ENCODE assay signal across 8 cellular contexts in genomic region chr16:4769306-4769638, GRCh38. TPM values are rescaled to one million over a fixed set of nuclear protein-coding genes. Genes with fewer than 3 reads are reported as not detected.
DNase-seq lines count a peak whose midpoint lies in the region; ATAC-seq and TF ChIP-seq lines count a peak whose summit lies in the region.

No MANE protein-coding gene starts in this region.

- H4K8ac ChIP-seq in trophoblast cell (ENCODE audit: low read depth, low read length), result peak overlapping the region; percentile 94

- peak overlapping the region; percentile 57 for H2AFZ ChIP-seq in trophoblast cell (ENCODE audit: insufficient read depth, low read length, poor library complexity)

- no peak for TF ChIP-seq CTCF in Peyer's patch (IDR thresholded peaks at IDR 0.05)
- TF ChIP-seq CTCF in fibroblast of pulmonary artery (IDR thresholded peaks at IDR 0.05; ENCODE audit: low read length, missing control alignments), result no peak

- H3K14ac ChIP-seq in trophoblast cell (ENCODE audit: low read length), result no peak overlapping the region

- H3K27me3 ChIP-seq in Peyer's patch (no peaks in the 10 kb centered on the region), trophoblast cell (ENCODE audit: insufficient read depth, low read length) (no peaks in the 10 kb centered on the region)

- TF ChIP-seq POLR2A in Peyer's patch (IDR thresholded peaks at IDR 0.05), result no peak

- H3K9me3 ChIP-seq in Peyer's patch (no peaks in the 10 kb centered on the region), trophoblast cell (ENCODE audit: insufficient read depth, low read depth, low read length) (peaks cover 2% of the 10 kb centered on the region)

- no peak overlapping the region for H2AK5ac ChIP-seq in trophoblast cell (ENCODE audit: low read length)

- H2BK120ac ChIP-seq in trophoblast cell (ENCODE audit: insufficient read depth, low read length, poor library complexity), result no peak overlapping the region

- H3K4me1 ChIP-seq in Peyer's patch (peaks cover 0 to 29% (median 14%) of the 10 kb centered on the region in 4 donors), trophoblast cell (ENCODE audit: control insufficient read depth in 1 of 2, insufficient read depth in 2 of 2, low read length in 2 of 2) (peaks cover 9 to 14% of the 10 kb centered on the region in 2 experiments)

- no peak overlapping the region for H3K4me2 ChIP-seq in trophoblast cell (ENCODE audit: low read length)

- ATAC-seq in activated naive CD4-positive, alpha-beta T cell treated with anti-CD3 and anti-CD28 coated beads, Interleukin-2, amount 50 U/mL, for 72 hours, result no peak
- ATAC-seq in HG03045 (IDR thresholded peaks at IDR 0.05; ENCODE audit: unreplicated experiment), result no peak

- in situ Hi-C loops in G401 (cut with HindIII; ENCODE audit: low sequenced_read_pairs), result no loop called here

- peak overlapping the region; percentile 85 for H4K12ac ChIP-seq in trophoblast cell (ENCODE audit: low read depth, low read length)

- peaks cover 7% of the 10 kb centered on the region for H3K79me2 ChIP-seq in trophoblast cell (ENCODE audit: control insufficient read depth, insufficient read depth, low read length, poor library complexity)

- no peaks in the 10 kb centered on the region for H3K9me3 Mint-ChIP-seq in activated naive CD4-positive, alpha-beta T cell treated with anti-CD3 and anti-CD28 coated beads, Interleukin-2, amount 50 U/mL, for 72 hours

- no peak overlapping the region for H3K4ac ChIP-seq in trophoblast cell (ENCODE audit: low read depth, low read length)

- H3K9ac ChIP-seq in trophoblast cell (ENCODE audit: low read length), result no peak overlapping the region

- H3K27ac ChIP-seq in Peyer's patch, result peak overlapping the region in 1 of 4 donors; percentile 90
- no peak overlapping the region for H3K27ac ChIP-seq in trophoblast cell (ENCODE audit: low read depth, low read length)

- H3K18ac ChIP-seq in trophoblast cell (ENCODE audit: low read length), result no peak overlapping the region

- H2BK12ac ChIP-seq in trophoblast cell (ENCODE audit: low read length), result no peak overlapping the region

- H4K91ac ChIP-seq in trophoblast cell (ENCODE audit: low read depth, low read length), result peak overlapping the region; percentile 68

- peak overlapping the region in 3 of 4 donors; percentile 40 to 78 (median 68) for H3K4me3 ChIP-seq in Peyer's patch
- peak overlapping the region; percentile 70 for H3K4me3 ChIP-seq in fibroblast of pulmonary artery (replicated peaks; ENCODE audit: low read depth, low read length)
- no peak overlapping the region for H3K4me3 ChIP-seq in trophoblast cell (ENCODE audit: low read depth, low read length)

- H3K36me3 ChIP-seq in Peyer's patch (peaks cover 0 to 8% (median 0%) of the 10 kb centered on the region in 3 donors), trophoblast cell (ENCODE audit: control insufficient read depth in 1 of 2, insufficient read depth in 2 of 2, low read length in 2 of 2) (peaks cover 9 to 11% of the 10 kb centered on the region in 2 experiments)

- no CpG with 5 or more reads among the region's 7 CpGs for WGBS in trophoblast cell (ENCODE audit: extremely low coverage, insufficient coverage, insufficient read length)

- peaks cover 9% of the 10 kb centered on the region for H3K79me1 ChIP-seq in trophoblast cell (ENCODE audit: low read length)

- H2BK5ac ChIP-seq in trophoblast cell (ENCODE audit: low read depth, low read length, poor library complexity), result no peak overlapping the region

- DNase-seq in G401 (ENCODE audit: low spot score), result peak; percentile 7
- DNase-seq in Peyer's patch, result no peak
- DNase-seq in fibroblast of pulmonary artery (ENCODE audit: low read depth), result no peak
- no peak for DNase-seq in trophoblast cell
- DNase-seq in dedifferentiated amniotic fluid mesenchymal stem cell (ENCODE audit: extremely low spot score), result no peak
- no peak for DNase-seq in NOMO-1 treated with DMSO at 0.1 percent for 48 hours (lab: John Stamatoyannopoulos, UW; ENCODE audit: unreplicated experiment)
- DNase-seq in activated naive CD4-positive, alpha-beta T cell treated with anti-CD3 and anti-CD28 coated beads, Interleukin-2, amount 50 U/mL, for 72 hours (ENCODE audit: low spot score in 2 of 2), result no peak

- H3K23ac ChIP-seq in trophoblast cell (ENCODE audit: low read length), result no peak overlapping the region

- peak overlapping the region in 1 of 2 donors; percentile 89 for H3K27ac Mint-ChIP-seq in activated naive CD4-positive, alpha-beta T cell treated with anti-CD3 and anti-CD28 coated beads, Interleukin-2, amount 50 U/mL, for 72 hours

- H3K36me3 Mint-ChIP-seq in activated naive CD4-positive, alpha-beta T cell treated with anti-CD3 and anti-CD28 coated beads, Interleukin-2, amount 50 U/mL, for 72 hours, result peaks cover 0 to 6% of the 10 kb centered on the region in 2 donors

RNA-seq across cellular contexts. Expression of gene ZNF500, which starts 2.3 kb away (rescaled TPM):
- 11.0 and 16.2 TPM in 2 replicates for total RNA-seq in G401 (2014; rRNA removed; shearing (Covaris generic))
- total RNA-seq in Peyer's patch, result 10 to 100 TPM in 3 of 4 donors, 1 to 10 TPM in 1; 4.1 to 24.8 (median 14.5) TPM
- 5.0 and 5.6 TPM in 2 replicates for polyA plus RNA-seq in trophoblast cell (2013)
- 10 to 100 TPM; 10.2 to 12.2 TPM for total RNA-seq in activated naive CD4-positive, alpha-beta T cell treated with anti-CD3 and anti-CD28 coated beads, Interleukin-2, amount 50 U/mL, for 72 hours

RNA-seq across cellular contexts. Expression of gene SEPTIN12, which starts 18.9 kb away (rescaled TPM):
- total RNA-seq in G401 (2014; rRNA removed; shearing (Covaris generic)), result not detected in 2 replicates
- total RNA-seq in Peyer's patch, result not detected
- 0.27 and 0.42 TPM in 2 replicates for polyA plus RNA-seq in trophoblast cell (2013)
- not detected for total RNA-seq in activated naive CD4-positive, alpha-beta T cell treated with anti-CD3 and anti-CD28 coated beads, Interleukin-2, amount 50 U/mL, for 72 hours

RNA-seq across cellular contexts. Expression of gene SMIM22, which starts 25.9 kb away (rescaled TPM):
- not detected in 2 replicates for total RNA-seq in G401 (2014; rRNA removed; shearing (Covaris generic))
- total RNA-seq in Peyer's patch, result 100 to 1,000 TPM in 3 of 4 donors, 10 to 100 TPM in 1; 90.0 to 306 (median 238) TPM
- polyA plus RNA-seq in trophoblast cell (2013), result not detected in 2 replicates
- not detected for total RNA-seq in activated naive CD4-positive, alpha-beta T cell treated with anti-CD3 and anti-CD28 coated beads, Interleukin-2, amount 50 U/mL, for 72 hours

RNA-seq across cellular contexts. Expression of gene ROGDI, which starts 33.2 kb away (rescaled TPM):
- 25.9 and 30.4 TPM in 2 replicates for total RNA-seq in G401 (2014; rRNA removed; shearing (Covaris generic))
- 10 to 100 TPM; 26.3 to 50.1 (median 38.0) TPM for total RNA-seq in Peyer's patch
- polyA plus RNA-seq in trophoblast cell (2013), result 24.5 and 24.6 TPM in 2 replicates
- total RNA-seq in activated naive CD4-positive, alpha-beta T cell treated with anti-CD3 and anti-CD28 coated beads, Interleukin-2, amount 50 U/mL, for 72 hours, result 10 to 100 TPM in 1 of 2 donors, 1 to 10 TPM in 1; 4.6 to 18.6 TPM

RNA-seq across cellular contexts. Expression of gene DNAAF8, which starts 34.9 kb away (rescaled TPM):
- total RNA-seq in G401 (2014; rRNA removed; shearing (Covaris generic)), result not detected in 2 replicates
- total RNA-seq in Peyer's patch, result not detected
- polyA plus RNA-seq in trophoblast cell (2013), result 0.42 and 0.55 TPM in 2 replicates
- under 1 TPM in 1 of 2 donors, not detected in 1; 0.09 TPM for total RNA-seq in activated naive CD4-positive, alpha-beta T cell treated with anti-CD3 and anti-CD28 coated beads, Interleukin-2, amount 50 U/mL, for 72 hours

Comparison
In these comparisons a context has a peak if more than half of its experiments do, and no peak if none do; other contexts are left out.
1. RNA of gene SMIM22, which starts 25.9 kb away (total RNA-seq): 90.0 to 306 TPM in Peyer's patch; not detected in G401 and not detected in activated naive CD4-positive, alpha-beta T cell treated with anti-CD3 and anti-CD28 coated beads, Interleukin-2, amount 50 U/mL, for 72 hours; every median in the first group is over 10 times any median in the second.